ENCODE assay signal across 12 cellular contexts in genomic region chr22:50281957-50282356, GRCh38. TPM values are rescaled to one million over a fixed set of nuclear protein-coding genes. Genes with fewer than 3 reads are reported as not detected.
DNase-seq lines count a peak whose midpoint lies in the region; ATAC-seq and TF ChIP-seq lines count a peak whose summit lies in the region.
"Had no signal": no experiment of that assay in that cellular context is flagged by ENCODE, and none has a peak within 500 bp of the region (broad histone marks: within the 10 kb centered on the region; RNA-seq: fewer than 3 reads in every experiment).

No MANE protein-coding gene starts in this region.

- 52 to 70% methylated on average over 5 to 24 of the region's 25 CpGs for WGBS in body of pancreas, 2 donors
- 75% methylated on average over 25 of the region's 25 CpGs for WGBS in urinary bladder

- no peak for TF ChIP-seq POLR2A in body of pancreas (IDR thresholded peaks at IDR 0.05)

- intact Hi-C loops in body of pancreas (cut with DNase I), result no loop called here

- TF ChIP-seq CTCF in body of pancreas (IDR thresholded peaks at IDR 0.05), result peak in 3 of 7 experiments; percentile 21 to 27 (median 25)

- no peaks in the 10 kb centered on the region for H3K27me3 ChIP-seq in body of pancreas
- H3K27me3 ChIP-seq: gastrocnemius medialis had no signal

- DNase-seq in body of pancreas (peak; percentile 61 to 69 (median 66)), left lobe of liver (ENCODE audit: low spot score) (no peak), NOMO-1 (lab: John Stamatoyannopoulos, UW; ENCODE audit: unreplicated experiment in 2 of 2) (no peak)
- DNase-seq: gastrocnemius medialis; NCI-H1092; NCI-H510A; nucleus accumbens; SHP77 treated with DMSO at 0.1 percent for 48 hours; stimulated activated CD4-positive, alpha-beta T cell treated with anti-CD3 and anti-CD28 coated beads, Interleukin-1b, Interleukin-23, amount 100 ng/mL, for 48 hours; stimulated activated naive B cell treated with anti-CD40 and anti-IgM and Interleukin-4, amounts not matched to agents 10 μg/mL and 1 μg/mL and 100 μg/mL, for 72 hours had no signal

- no peaks in the 10 kb centered on the region for H3K9me3 ChIP-seq in body of pancreas
- H3K9me3 ChIP-seq: gastrocnemius medialis had no signal

- peaks cover 40% of the 10 kb centered on the region for H3K4me1 ChIP-seq in body of pancreas
- H3K4me1 ChIP-seq in urinary bladder (ENCODE audit: insufficient read depth), result no peaks in the 10 kb centered on the region
- H3K4me1 ChIP-seq: gastrocnemius medialis had no signal

- ATAC-seq in body of pancreas (peak; percentile 61), left lobe of liver (peak; percentile 4), GM18517 (IDR thresholded peaks at IDR 0.05; ENCODE audit: unreplicated experiment) (no peak)
- ATAC-seq: gastrocnemius medialis; stimulated activated naive B cell treated with anti-CD40 and anti-IgM and Interleukin-4, amounts not matched to agents 10 μg/mL and 1 μg/mL and 100 μg/mL, for 72 hours had no signal

- no peak overlapping the region for H3K4me3 ChIP-seq in body of pancreas
- H3K4me3 ChIP-seq in urinary bladder (ENCODE audit: low read depth, low read length), result no peak overlapping the region
- H3K4me3 ChIP-seq: gastrocnemius medialis had no signal

- H3K27ac ChIP-seq in body of pancreas (peak overlapping the region; percentile 75 to 89 (median 80)), urinary bladder (ENCODE audit: low read depth) (peak overlapping the region; percentile 26)
- H3K27ac ChIP-seq: gastrocnemius medialis had no signal

- H3K36me3 ChIP-seq in body of pancreas (replicated peaks in 1 of 2; ENCODE audit: insufficient read depth in 1 of 2, low read depth in 2 of 2), result peaks cover 24 to 29% of the 10 kb centered on the region in 2 donors
- H3K36me3 ChIP-seq in urinary bladder (ENCODE audit: insufficient read depth), result peaks cover 14% of the 10 kb centered on the region

RNA-seq across cellular contexts. Expression of gene MAPK11, which starts 11.8 kb away (rescaled TPM):
- total RNA-seq in body of pancreas, result 1 to 10 TPM; 3.0 to 3.6 TPM
- total RNA-seq in left lobe of liver, result 8.2 TPM
- total RNA-seq in urinary bladder, result 4.1 TPM
- 13.6 TPM for polyA plus RNA-seq in urinary bladder

RNA-seq across cellular contexts. Expression of gene MAPK12, which starts 20.5 kb away (rescaled TPM):
- total RNA-seq in body of pancreas, result 1 to 10 TPM; 3.9 to 4.6 TPM
- total RNA-seq in left lobe of liver, result 5.0 TPM
- 9.3 TPM for total RNA-seq in urinary bladder
- polyA plus RNA-seq in urinary bladder, result 21.3 TPM

RNA-seq across cellular contexts. Expression of gene PLXNB2, which starts 25.5 kb away (rescaled TPM):
- total RNA-seq in body of pancreas, result 100 to 1,000 TPM; 113 to 140 TPM
- 187 TPM for total RNA-seq in left lobe of liver
- total RNA-seq in urinary bladder, result 61.7 TPM
- 106 TPM for polyA plus RNA-seq in urinary bladder

RNA-seq across cellular contexts. Expression of gene HDAC10, which starts 30.9 kb away (rescaled TPM):
- total RNA-seq in body of pancreas (100 to 1,000 TPM in 1 of 2 donors, 10 to 100 TPM in 1; 31.9 to 128 TPM), left lobe of liver (33.3 TPM), urinary bladder (20.0 TPM)
- polyA plus RNA-seq in urinary bladder, result 32.4 TPM

RNA-seq across cellular contexts. Expression of gene TUBGCP6, which starts 37.1 kb away (rescaled TPM):
- total RNA-seq in body of pancreas (100 to 1,000 TPM in 1 of 2 donors, 10 to 100 TPM in 1; 61.2 to 121 TPM), left lobe of liver (21.3 TPM), urinary bladder (23.1 TPM)
- polyA plus RNA-seq in urinary bladder, result 31.5 TPM

Comparison
In these comparisons a context has a peak if more than half of its experiments do, and no peak if none do; other contexts are left out.
1. DNase-seq: peak in body of pancreas (4 of 4); none in left lobe of liver (single experiment) and NOMO-1 (0 of 2).